In the genomic region with DNA sequence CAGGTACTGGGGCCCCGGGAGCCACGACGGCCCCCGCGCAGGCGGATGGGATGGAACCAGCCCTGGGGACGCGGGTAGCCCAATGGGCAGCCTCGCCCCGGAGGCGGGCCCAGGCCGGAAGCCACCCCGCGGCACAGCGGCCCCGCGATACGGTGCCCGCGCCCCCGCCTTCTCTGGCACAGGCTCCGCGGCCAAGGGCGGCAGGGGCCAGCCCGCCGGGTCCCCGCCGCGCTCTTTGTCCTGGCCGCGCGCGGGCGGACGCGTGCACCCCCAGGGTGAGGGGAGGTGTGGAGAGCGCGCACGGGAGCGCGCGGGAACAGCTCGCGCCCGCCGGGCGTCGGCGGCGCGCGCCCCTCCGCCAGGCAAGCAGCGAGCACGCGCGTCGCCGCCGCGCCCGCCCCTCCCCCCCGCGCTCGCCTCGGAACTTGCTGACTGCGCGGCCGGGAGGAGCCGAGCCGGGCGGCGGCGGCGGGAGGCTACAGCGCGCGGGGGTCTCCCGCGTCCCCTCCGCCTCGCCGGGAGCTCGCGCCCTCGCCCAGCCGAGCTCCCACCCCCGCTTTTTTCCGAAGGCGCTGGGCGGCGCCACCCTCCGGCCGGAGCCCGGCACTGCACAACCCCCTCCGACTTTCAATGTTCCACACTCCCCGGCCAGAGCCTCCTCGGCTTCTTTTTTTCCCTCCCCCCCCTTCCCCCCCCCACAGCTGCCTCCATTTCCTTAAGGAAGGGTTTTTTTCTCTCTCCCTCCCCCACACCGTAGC, we compare ENCODE assay signal across 8 cellular contexts. TPM values are rescaled to one million over a fixed set of nuclear protein-coding genes. Genes with fewer than 3 reads are reported as not detected.
DNase-seq lines count a peak whose midpoint lies in the region; ATAC-seq and TF ChIP-seq lines count a peak whose summit lies in the region.

A gene (plus strand): TSS at position 421 of the 758 bp plus-strand sequence. CDS start 1,438 bp downstream, outside the sequence.

- intact Hi-C loops in right lobe of liver (cut with DNase I), result no loop called here

- no peaks in the 10 kb centered on the region for H3K36me3 ChIP-seq in right lobe of liver

- H3K27ac ChIP-seq in right lobe of liver, result peak within 1 kb of the TSS; percentile 71 to 81 (median 73)

- H3K4me1 ChIP-seq in right lobe of liver, result peaks cover 0 to 22% (median 16%) of the 10 kb centered on the region in 4 donors

- H3K4me3 ChIP-seq in AG09309 (ENCODE audit: control insufficient read depth, low read depth, low read length) (peak within 1 kb of the TSS; percentile 60), right lobe of liver (peak within 1 kb of the TSS; percentile 54 to 69 (median 59))

- ATAC-seq in GM18868 (IDR thresholded peaks at IDR 0.05; ENCODE audit: unreplicated experiment), result peak; percentile 75
- peak; percentile 57 for ATAC-seq in HG03103 (IDR thresholded peaks at IDR 0.05; ENCODE audit: low read depth, unreplicated experiment)
- peak; percentile 84 to 96 (median 91) for ATAC-seq in right lobe of liver

- 0% methylated on average over 6 of the region's 99 CpGs for WGBS in right lobe of liver (ENCODE audit: insufficient coverage, low coverage, low lambda C conversion rate, missing lambda C conversion rate)

- H3K27me3 ChIP-seq in right lobe of liver, result no peaks in the 10 kb centered on the region

- no peak for DNase-seq in AG09309 (ENCODE audit: low read depth)
- peak; percentile 66 to 85 for DNase-seq in NCI-H524 (lab: John Stamatoyannopoulos, UW)
- peak; percentile 74 to 82 for DNase-seq in activated CD4-positive, alpha-beta T cell treated with anti-CD3 and anti-CD28 coated beads, Interleukin-2, amount 50 U/mL, for 48 hours
- DNase-seq in dermis microvascular lymphatic vessel endothelial cell (ENCODE audit: low read depth in 2 of 2), result peak; percentile 42 to 82
- DNase-seq in right lobe of liver, result peak; percentile 86 to 93 (median 92)
- DNase-seq in stimulated activated CD4-positive, alpha-beta T cell treated with anti-CD3 and anti-CD28 coated beads, Interleukin-4, amount 100 ng/mL, for 4 hours, result peak; percentile 70 to 73

- peak; percentile 87 for TF ChIP-seq POLR2A in right lobe of liver (IDR thresholded peaks at IDR 0.05)

- TF ChIP-seq CTCF in AG09309 (IDR thresholded peaks at IDR 0.05; ENCODE audit: control insufficient read depth, insufficient read depth, low read depth, low read length, missing control alignments) (peak; percentile 75), right lobe of liver (IDR thresholded peaks at IDR 0.05) (peak; percentile 48 to 80 (median 56))

- no peaks in the 10 kb centered on the region for H3K9me3 ChIP-seq in right lobe of liver

RNA-seq across cellular contexts. Expression of the gene that starts here (rescaled TPM):
- 26.6 and 34.6 TPM in 2 replicates for total RNA-seq in dermis microvascular lymphatic vessel endothelial cell
- total RNA-seq in right lobe of liver, result 10 to 100 TPM; 21.0 to 45.5 (median 31.0) TPM
